27 cellular contexts compared by ENCODE assay signal in genomic region chr20:1448081-1448627, GRCh38. TPM values are rescaled to one million over a fixed set of nuclear protein-coding genes. Genes with fewer than 3 reads are reported as not detected.
"Had no signal": no experiment of that assay in that cellular context is flagged by ENCODE, and none has a peak within 500 bp of the region (broad histone marks: within the 10 kb centered on the region; RNA-seq: fewer than 3 reads in every experiment).

No MANE protein-coding gene starts in this region.

- H3K9me3 ChIP-seq: Peyer's patch had no signal

- H3K4me3 ChIP-seq: cardiac muscle cell, Peyer's patch had no signal

- H3K27me3 ChIP-seq: brain microvascular endothelial cell, cardiac muscle cell, Peyer's patch had no signal

- H3K9me3 Mint-ChIP-seq: activated naive CD4-positive, alpha-beta T cell treated with anti-CD3 and anti-CD28 coated beads for 36 hours; activated T-helper 17 cell treated with anti-CD3 and anti-CD28 coated beads, Interleukin-2, amount 50 U/mL, for 72 hours; T-helper 1 cell treated with Interleukin-12 subunit alpha and Interleukin-12 subunit beta and Interleukin-4 antibody, amounts not matched to agents 30 μg/mL and 1 μg/mL, for 36 hours had no signal

- H3K27me3 Mint-ChIP-seq: activated CD8-positive, alpha-beta memory T cell treated with anti-CD3 and anti-CD28 coated beads, Interleukin-2, amount 10 ng/mL, durations not matched to agents 7 days and 5 days; activated naive CD8-positive, alpha-beta T cell; activated T-helper 17 cell treated with anti-CD3 and anti-CD28 coated beads, Interleukin-2, amount 50 U/mL, for 72 hours had no signal

- H3K27ac Mint-ChIP-seq: activated CD8-positive, alpha-beta memory T cell treated with anti-CD3 and anti-CD28 coated beads, Interleukin-2, amount 10 ng/mL, durations not matched to agents 7 days and 5 days; activated CD8-positive, alpha-beta T cell treated with anti-CD3 and anti-CD28 coated beads, Interleukin-2, amount 10 ng/mL, durations not matched to agents 7 days and 5 days; activated naive CD4-positive, alpha-beta T cell treated with anti-CD3 and anti-CD28 coated beads for 36 hours; activated naive CD8-positive, alpha-beta T cell; activated T-helper 17 cell treated with anti-CD3 and anti-CD28 coated beads, Interleukin-2, amount 50 U/mL, for 72 hours; T-helper 1 cell treated with Interleukin-12 subunit alpha and Interleukin-12 subunit beta and Interleukin-4 antibody, amounts not matched to agents 30 μg/mL and 1 μg/mL, for 36 hours; WTC11 had no signal

- H3K4me1 ChIP-seq: Peyer's patch had no signal

- H3K4me1 Mint-ChIP-seq: activated CD8-positive, alpha-beta memory T cell treated with anti-CD3 and anti-CD28 coated beads, Interleukin-2, amount 10 ng/mL, durations not matched to agents 7 days and 5 days; activated T-helper 17 cell treated with anti-CD3 and anti-CD28 coated beads, Interleukin-2, amount 50 U/mL, for 72 hours; WTC11 had no signal

- H3K27ac ChIP-seq: brain microvascular endothelial cell, cardiac muscle cell, Peyer's patch, RWPE1 had no signal

- DNase-seq: activated CD4-positive, alpha-beta T cell treated with anti-CD3 and anti-CD28 coated beads for 48 hours; activated CD4-positive, alpha-beta T cell treated with anti-CD3 and anti-CD28 coated beads, Interleukin-2, amount 50 U/mL, for 4 hours; activated CD4-positive, CD25-positive, alpha-beta regulatory T cell treated with anti-CD3 and anti-CD28 coated beads, Interleukin-2, amount 50 U/mL, for 72 hours; activated CD8-positive, alpha-beta memory T cell treated with anti-CD3 and anti-CD28 coated beads, Interleukin-2, amount 10 ng/mL, durations not matched to agents 7 days and 5 days; activated CD8-positive, alpha-beta T cell treated with anti-CD3 and anti-CD28 coated beads, Interleukin-2, amount 10 ng/mL, durations not matched to agents 7 days and 5 days; activated gamma-delta T cell; activated naive CD4-positive, alpha-beta T cell treated with anti-CD3 and anti-CD28 coated beads for 36 hours; activated T-cell treated with anti-CD3 and anti-CD28 coated beads, Interleukin-2, amount 50 U/mL, for 48 hours; brain microvascular endothelial cell; NCI-H1105 treated with DMSO at 0.1 percent for 48 hours; NCI-H1436 treated with DMSO at 0.1 percent for 48 hours; NCI-H1930; NCI-H2171; NCI-H226; NCI-H526; NCI-H774; NK-92 treated with Interleukin-12 subunit alpha and Interleukin-12 subunit beta, amount 100 ng/mL, for 24 hours; Peyer's patch; SHP77 had no signal

- H3K4me3 Mint-ChIP-seq: activated CD8-positive, alpha-beta memory T cell treated with anti-CD3 and anti-CD28 coated beads, Interleukin-2, amount 10 ng/mL, durations not matched to agents 7 days and 5 days; activated CD8-positive, alpha-beta T cell treated with anti-CD3 and anti-CD28 coated beads, Interleukin-2, amount 10 ng/mL, durations not matched to agents 7 days and 5 days; activated naive CD4-positive, alpha-beta T cell treated with anti-CD3 and anti-CD28 coated beads for 36 hours; activated naive CD8-positive, alpha-beta T cell; activated T-helper 17 cell treated with anti-CD3 and anti-CD28 coated beads, Interleukin-2, amount 50 U/mL, for 72 hours; T-helper 1 cell treated with Interleukin-12 subunit alpha and Interleukin-12 subunit beta and Interleukin-4 antibody, amounts not matched to agents 30 μg/mL and 1 μg/mL, for 36 hours; WTC11 had no signal

RNA-seq across cellular contexts. Expression of gene SIRPB2, which starts 43.1 kb away (rescaled TPM):
- total RNA-seq: activated CD8-positive, alpha-beta memory T cell treated with anti-CD3 and anti-CD28 coated beads, Interleukin-2, amount 10 ng/mL, durations not matched to agents 7 days and 5 days; activated CD8-positive, alpha-beta T cell treated with anti-CD3 and anti-CD28 coated beads, Interleukin-2, amount 10 ng/mL, durations not matched to agents 7 days and 5 days; activated naive CD4-positive, alpha-beta T cell treated with anti-CD3 and anti-CD28 coated beads for 36 hours; activated T-helper 17 cell treated with anti-CD3 and anti-CD28 coated beads, Interleukin-2, amount 50 U/mL, for 72 hours; cardiac muscle cell; NCI-H460; SK-MEL-5; WTC11 had no signal
- polyA plus RNA-seq: cardiac muscle cell had no signal
